ENCODE assay signal across 8 cellular contexts in the genomic region with DNA sequence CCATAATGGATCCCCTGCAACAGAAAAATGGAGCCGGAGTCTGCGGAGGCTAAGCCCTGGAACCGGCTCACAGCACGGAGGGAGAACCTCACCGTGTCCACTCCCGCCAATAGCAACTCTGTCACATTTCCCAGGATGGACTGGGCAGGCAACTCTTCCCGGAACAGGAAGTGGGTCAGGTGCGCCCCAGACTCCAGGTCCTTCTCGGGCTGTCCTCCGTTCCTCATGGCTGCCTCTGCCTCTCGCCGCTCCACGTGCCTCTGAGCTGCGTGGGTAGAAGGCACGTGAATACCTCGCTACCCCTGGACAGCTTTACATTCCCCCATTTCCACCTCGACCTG. TPM values are rescaled to one million over a fixed set of nuclear protein-coding genes. Genes with fewer than 3 reads are reported as not detected.
A peak's percentile ranks its signal among the peaks of the same experiment; 100 is the strongest.
DNase-seq lines count a peak whose midpoint lies in the region; ATAC-seq and TF ChIP-seq lines count a peak whose summit lies in the region.

No MANE protein-coding gene starts in this region.

- no peak overlapping the region for H3K27ac ChIP-seq in ovary

- H3K27ac Mint-ChIP-seq in dendritic cell treated with granulocyte-macrophage colony-stimulating factor and Interleukin-4, amounts not matched to agents 40 ng/mL and 50 ng/mL, for 4 days: no peak overlapping the region

- peak overlapping the region; percentile 76 for H3K4me3 Mint-ChIP-seq in dendritic cell treated with granulocyte-macrophage colony-stimulating factor and Interleukin-4, amounts not matched to agents 40 ng/mL and 50 ng/mL, for 4 days

- DNase-seq in ovary: no peak
- no peak for DNase-seq in AG08395 (ENCODE audit: low spot score)
- DNase-seq in activated CD4-positive, CD25-positive, alpha-beta regulatory T cell treated with anti-CD3 and anti-CD28 coated beads, Interleukin-2, amount 50 U/mL, for 72 hours: no peak
- DNase-seq in effector CD4-positive, alpha-beta T cell: no peak

- no peak for TF ChIP-seq RAD21 in Ishikawa (IDR thresholded peaks at IDR 0.05; ENCODE audit: low read depth)

- intact Hi-C loops in dendritic cell treated with granulocyte-macrophage colony-stimulating factor and Interleukin-4, amounts not matched to agents 40 ng/mL and 50 ng/mL, for 4 days (cut with micrococcal nuclease): no loop called here
- intact Hi-C loops in ovary (cut with DNase I): no loop called here

- no peaks in the 10 kb centered on the region for H3K36me3 ChIP-seq in ovary

- peaks cover 70% of the 10 kb centered on the region for H3K4me1 Mint-ChIP-seq in dendritic cell treated with granulocyte-macrophage colony-stimulating factor and Interleukin-4, amounts not matched to agents 40 ng/mL and 50 ng/mL, for 4 days (ENCODE audit: low read depth)

- 18 to 19% (median 18%) methylated on average over 17 of the region's 17 CpGs for WGBS in ovary, 3 donors

- H3K4me1 ChIP-seq in ovary (ENCODE audit: insufficient read depth): peaks cover 12% of the 10 kb centered on the region

- H3K27me3 ChIP-seq in ovary: no peaks in the 10 kb centered on the region

- TF ChIP-seq CTCF in ovary (IDR thresholded peaks at IDR 0.05): no peak

- TF ChIP-seq EP300 in Ishikawa (IDR thresholded peaks at IDR 0.05; ENCODE audit: borderline replicate concordance): no peak
- no peak for TF ChIP-seq EP300 in ovary (IDR thresholded peaks at IDR 0.05)

- ATAC-seq in GM18858 (IDR thresholded peaks at IDR 0.05; ENCODE audit: unreplicated experiment) (peak; percentile 6), GM21515 (IDR thresholded peaks at IDR 0.05; ENCODE audit: unreplicated experiment) (no peak)

- no peaks in the 10 kb centered on the region for H3K9me3 Mint-ChIP-seq in dendritic cell treated with granulocyte-macrophage colony-stimulating factor and Interleukin-4, amounts not matched to agents 40 ng/mL and 50 ng/mL, for 4 days

- H3K4me3 ChIP-seq in ovary: peak overlapping the region; percentile 6

- H3K36me3 Mint-ChIP-seq in dendritic cell treated with granulocyte-macrophage colony-stimulating factor and Interleukin-4, amounts not matched to agents 40 ng/mL and 50 ng/mL, for 4 days (ENCODE audit: low read depth): peaks cover 20% of the 10 kb centered on the region

- no peak for TF ChIP-seq POLR2A in ovary (IDR thresholded peaks at IDR 0.05)

- H3K27me3 Mint-ChIP-seq in dendritic cell treated with granulocyte-macrophage colony-stimulating factor and Interleukin-4, amounts not matched to agents 40 ng/mL and 50 ng/mL, for 4 days: peaks cover 55% of the 10 kb centered on the region

- H3K9me3 ChIP-seq in ovary: no peaks in the 10 kb centered on the region

TF ChIP-seq in Ishikawa, 13 proteins besides CTCF, POLR2A, EP300 and RAD21:
- TF ChIP-seq TAF1 (IDR thresholded peaks at IDR 0.05; ENCODE audit: low read depth) (peak; percentile 34; the same call in 1 of the 2 replicates), TEAD4 (IDR thresholded peaks at IDR 0.05) (no peak)
- TF ChIP-seq, protein P1, sequence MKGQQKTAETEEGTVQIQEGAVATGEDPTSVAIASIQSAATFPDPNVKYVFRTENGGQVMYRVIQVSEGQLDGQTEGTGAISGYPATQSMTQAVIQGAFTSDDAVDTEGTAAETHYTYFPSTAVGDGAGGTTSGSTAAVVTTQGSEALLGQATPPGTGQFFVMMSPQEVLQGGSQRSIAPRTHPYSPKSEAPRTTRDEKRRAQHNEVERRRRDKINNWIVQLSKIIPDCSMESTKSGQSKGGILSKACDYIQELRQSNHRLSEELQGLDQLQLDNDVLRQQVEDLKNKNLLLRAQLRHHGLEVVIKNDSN (IDR thresholded peaks at IDR 0.05): peak; percentile 50; the same call in 1 of the 2 replicates
- TF ChIP-seq, protein P2, sequence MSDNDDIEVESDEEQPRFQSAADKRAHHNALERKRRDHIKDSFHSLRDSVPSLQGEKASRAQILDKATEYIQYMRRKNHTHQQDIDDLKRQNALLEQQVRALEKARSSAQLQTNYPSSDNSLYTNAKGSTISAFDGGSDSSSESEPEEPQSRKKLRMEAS (IDR thresholded peaks at IDR 0.05): peak; percentile 82

RNA-seq across cellular contexts. Expression of a gene that starts 2.2 kb away (rescaled TPM):
- 1 to 10 TPM in 4 of 7 donors, under 1 TPM in 3; 0.12 to 2.5 (median 1.0) TPM for total RNA-seq in ovary
- polyA plus RNA-seq in ovary: under 1 TPM; 0.18 to 0.30 TPM

RNA-seq across cellular contexts. Expression of a gene that starts 7.3 kb away (rescaled TPM):
- total RNA-seq in ovary: 10 to 100 TPM in 6 of 7 donors, 1 to 10 TPM in 1; 5.7 to 48.6 (median 26.4) TPM
- polyA plus RNA-seq in ovary: 10 to 100 TPM; 10.6 to 29.3 TPM

RNA-seq across cellular contexts. Expression of a gene that starts 7.8 kb away (rescaled TPM):
- 10 to 100 TPM; 11.0 to 18.0 (median 15.2) TPM for total RNA-seq in ovary
- 10 to 100 TPM; 10.4 to 15.0 TPM for polyA plus RNA-seq in ovary

RNA-seq across cellular contexts. Expression of a gene that starts 9.7 kb away (rescaled TPM):
- 10 to 100 TPM in 1 of 7 donors, 1 to 10 TPM in 6; 5.0 to 15.2 (median 7.7) TPM for total RNA-seq in ovary
- polyA plus RNA-seq in ovary: 1 to 10 TPM; 5.0 to 7.9 TPM

RNA-seq across cellular contexts. Expression of a gene that starts 12.5 kb away (rescaled TPM):
- 100 to 1,000 TPM; 111 to 175 (median 122) TPM for total RNA-seq in ovary
- polyA plus RNA-seq in ovary: 100 to 1,000 TPM in 1 of 2 donors, 10 to 100 TPM in 1; 82.7 to 127 TPM
